ENCODE assay signal across 18 cellular contexts in the genomic region with DNA sequence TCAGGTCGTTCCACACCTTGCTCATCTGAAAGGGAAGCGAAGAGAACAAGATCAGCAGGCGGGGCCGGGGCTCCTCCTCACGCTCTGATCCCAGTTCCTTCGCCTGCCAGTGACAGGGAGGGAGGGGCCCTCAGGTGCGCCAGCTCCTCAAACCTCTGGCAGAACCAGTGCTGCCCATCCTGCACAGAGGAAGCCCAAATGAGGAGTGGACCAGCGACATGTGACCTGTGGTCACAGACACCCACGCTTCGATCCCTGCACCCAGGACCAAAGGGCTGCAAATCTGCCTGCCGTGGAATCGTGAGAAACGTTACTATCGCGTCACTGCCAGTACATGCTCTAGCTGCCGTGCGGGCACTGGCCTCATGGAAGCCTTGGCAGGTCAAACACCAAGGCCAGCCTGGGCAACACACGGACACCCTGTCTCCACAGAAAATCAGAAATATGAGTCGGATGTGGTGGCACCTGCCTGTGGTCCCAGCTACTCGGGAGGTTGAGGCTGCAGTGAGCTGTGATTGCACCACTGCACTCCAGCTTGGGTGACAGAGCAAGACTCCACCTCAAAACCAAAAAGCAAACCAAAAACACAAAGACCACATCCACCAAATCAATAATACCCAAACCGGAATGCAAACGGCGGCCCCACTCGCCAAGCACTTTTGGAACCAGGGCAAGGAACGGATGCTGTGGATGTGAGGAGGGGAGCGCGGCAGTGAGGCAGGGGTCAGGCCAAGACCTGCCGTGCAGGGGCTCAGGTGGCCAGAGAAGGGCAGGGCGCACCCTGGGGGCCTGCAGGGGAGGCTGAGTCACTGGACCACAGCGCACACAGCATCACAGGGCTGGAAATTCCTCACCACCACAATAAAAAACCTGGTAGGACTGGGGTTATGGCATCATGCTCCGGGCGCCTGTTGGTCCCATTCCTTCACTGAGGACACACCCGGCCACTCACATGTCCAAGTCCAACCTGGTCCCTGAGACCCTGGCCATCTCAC. TPM values are rescaled to one million over a fixed set of nuclear protein-coding genes. Genes with fewer than 3 reads are reported as not detected.
DNase-seq lines count a peak whose midpoint lies in the region; ATAC-seq and TF ChIP-seq lines count a peak whose summit lies in the region.
"Had no signal": no experiment of that assay in that cellular context is flagged by ENCODE, and none has a peak within 500 bp of the region (broad histone marks: within the 10 kb centered on the region; RNA-seq: fewer than 3 reads in every experiment).

No MANE protein-coding gene starts in this region.

- DNase-seq in right cardiac atrium (peak in 2 of 3 donors; percentile 25 to 33), cardiac septum (ENCODE audit: low spot score) (no peak), RPMI7951 (ENCODE audit: low read depth) (peak; percentile 87), foreskin keratinocyte (peak in 1 of 2 donors; percentile 19), mucosa of descending colon (no peak), DMS114 treated with DMSO at 0.1 percent for 48 hours (lab: John Stamatoyannopoulos, UW; ENCODE audit: unreplicated experiment) (no peak), Kasumi-1 (lab: John Stamatoyannopoulos, UW) (no peak)
- DNase-seq: activated CD4-positive, CD25-positive, alpha-beta regulatory T cell treated with anti-CD3 and anti-CD28 coated beads, Interleukin-2, amount 50 U/mL, for 72 hours; activated naive CD4-positive, alpha-beta T cell; colonic mucosa; hippocampal formation; kidney glomerular epithelial cell; NCI-H69; nephron progenitor cell; tibial artery had no signal

- intact Hi-C loops in right cardiac atrium (cut with DNase I) (loop anchor here in 1 of 4 donors (10.0 kb wide), 1 partner anchor 79 kb away; no protein-coding TSS in a partner anchor), cardiac septum (cut with DNase I) (no loop called here), mucosa of descending colon (cut with DNase I, micrococcal nuclease) (no loop called here)

- no peak overlapping the region for H3K27ac ChIP-seq in right cardiac atrium (ENCODE audit: low read length)
- H3K27ac ChIP-seq in foreskin keratinocyte = no peak overlapping the region
- H3K27ac ChIP-seq: ascending aorta, colonic mucosa, SJSA1, tibial artery had no signal

- no peak for TF ChIP-seq CTCF in foreskin keratinocyte (conservative IDR thresholded peaks at IDR 0.05)
- TF ChIP-seq CTCF in mucosa of descending colon (IDR thresholded peaks at IDR 0.05) = no peak

- H3K9me3 ChIP-seq in right cardiac atrium (ENCODE audit: control insufficient read depth, low read length) = no peaks in the 10 kb centered on the region
- H3K9me3 ChIP-seq in mucosa of descending colon = no peaks in the 10 kb centered on the region
- H3K9me3 ChIP-seq: ascending aorta, colonic mucosa, SJSA1, tibial artery had no signal

- no peaks in the 10 kb centered on the region for H3K36me3 ChIP-seq in mucosa of descending colon (ENCODE audit: low read depth)
- H3K36me3 ChIP-seq: colonic mucosa had no signal

- WGBS in right cardiac atrium = 94% methylated on average over 33 of the region's 33 CpGs

- H3K4me1 ChIP-seq in right cardiac atrium (ENCODE audit: control insufficient read depth, insufficient read depth, low read length) = no peaks in the 10 kb centered on the region
- no peaks in the 10 kb centered on the region for H3K4me1 ChIP-seq in foreskin keratinocyte
- no peaks in the 10 kb centered on the region for H3K4me1 ChIP-seq in mucosa of descending colon (ENCODE audit: low read depth)
- H3K4me1 ChIP-seq: ascending aorta, colonic mucosa, SJSA1 had no signal

- H3K27me3 ChIP-seq in right cardiac atrium (ENCODE audit: control insufficient read depth, insufficient read depth) (no peaks in the 10 kb centered on the region), foreskin keratinocyte (no peaks in the 10 kb centered on the region)
- H3K27me3 ChIP-seq: ascending aorta, colonic mucosa, SJSA1, tibial artery had no signal

- ATAC-seq in right cardiac atrium (no peak), foreskin keratinocyte (peak; percentile 8), mucosa of descending colon (no peak), GM19023 (IDR thresholded peaks at IDR 0.05; ENCODE audit: unreplicated experiment) (no peak)

- H3K4me3 ChIP-seq in right cardiac atrium (ENCODE audit: low read length) (no peak overlapping the region), mucosa of descending colon (no peak overlapping the region)
- H3K4me3 ChIP-seq: ascending aorta, colonic mucosa, SJSA1, tibial artery had no signal

RNA-seq across cellular contexts. Expression of a gene that starts 13.4 kb away (rescaled TPM):
- total RNA-seq in right cardiac atrium = 10 to 100 TPM; 10.6 to 17.2 (median 14.6) TPM
- polyA plus RNA-seq in right cardiac atrium = 20.7 TPM
- total RNA-seq in cardiac septum = 9.6 TPM
- 131 and 171 TPM in 2 replicates for total RNA-seq in RPMI7951 (2014; rRNA removed; shearing (Covaris generic))
- 71.6 and 80.1 TPM in 2 replicates for total RNA-seq in foreskin keratinocyte
- 118 TPM in 2 replicates for polyA plus RNA-seq in foreskin keratinocyte
- 10 to 100 TPM in 2 of 3 donors, 1 to 10 TPM in 1; 6.8 to 20.3 (median 12.4) TPM for total RNA-seq in mucosa of descending colon

RNA-seq across cellular contexts. Expression of a gene that starts 13.4 kb away (rescaled TPM):
- total RNA-seq in right cardiac atrium (10 to 100 TPM; 19.5 to 24.4 (median 21.9) TPM), cardiac septum (15.6 TPM), foreskin keratinocyte (31.8 and 34.5 TPM in 2 replicates), mucosa of descending colon (10 to 100 TPM; 16.5 to 18.8 (median 17.2) TPM)
- polyA plus RNA-seq in right cardiac atrium (21.4 TPM), foreskin keratinocyte (38.7 and 43.1 TPM in 2 replicates)
- total RNA-seq in RPMI7951 (2014; rRNA removed; shearing (Covaris generic)) = 36.4 and 36.8 TPM in 2 replicates

RNA-seq across cellular contexts. Expression of a gene that starts 22.7 kb away (rescaled TPM):
- total RNA-seq in right cardiac atrium (10 to 100 TPM; 15.3 to 36.7 (median 29.7) TPM), cardiac septum (13.5 TPM), foreskin keratinocyte (52.4 and 61.9 TPM in 2 replicates), mucosa of descending colon (10 to 100 TPM; 25.3 to 31.2 (median 26.2) TPM)
- polyA plus RNA-seq in right cardiac atrium (41.0 TPM), foreskin keratinocyte (43.9 and 56.4 TPM in 2 replicates)
- total RNA-seq in RPMI7951 (2014; rRNA removed; shearing (Covaris generic)) = 133 and 165 TPM in 2 replicates

RNA-seq across cellular contexts. Expression of a gene that starts 58.8 kb away (rescaled TPM):
- total RNA-seq in right cardiac atrium = 10 to 100 TPM; 34.0 to 44.5 (median 39.7) TPM
- 32.3 TPM for polyA plus RNA-seq in right cardiac atrium
- 18.9 TPM for total RNA-seq in cardiac septum
- 8.9 and 24.2 TPM in 2 replicates for total RNA-seq in RPMI7951 (2014; rRNA removed; shearing (Covaris generic))
- 30.2 and 31.9 TPM in 2 replicates for total RNA-seq in foreskin keratinocyte
- polyA plus RNA-seq in foreskin keratinocyte = 51.0 and 52.8 TPM in 2 replicates
- 10 to 100 TPM; 20.8 to 30.1 (median 23.2) TPM for total RNA-seq in mucosa of descending colon

Comparison
In these comparisons a context has a peak if more than half of its experiments do, and no peak if none do; other contexts are left out.
1. DNase-seq: peak in right cardiac atrium (2 of 3) and RPMI7951 (single experiment); none in cardiac septum (single experiment), mucosa of descending colon (0 of 3), DMS114 treated with DMSO at 0.1 percent for 48 hours (single experiment) and Kasumi-1 (0 of 2).